ENCODE assay signal across 9 cellular contexts in genomic region chr20:64257107-64257757, GRCh38. TPM values are rescaled to one million over a fixed set of nuclear protein-coding genes. Genes with fewer than 3 reads are reported as not detected.
DNase-seq lines count a peak whose midpoint lies in the region; ATAC-seq and TF ChIP-seq lines count a peak whose summit lies in the region.
"Had no signal": no experiment of that assay in that cellular context is flagged by ENCODE, and none has a peak within 500 bp of the region (broad histone marks: within the 10 kb centered on the region; RNA-seq: fewer than 3 reads in every experiment).

No MANE protein-coding gene starts in this region.

- no peak for TF ChIP-seq POLR2A in Peyer's patch (IDR thresholded peaks at IDR 0.05)

- H3K9me3 Mint-ChIP-seq in Caco-2 (ENCODE audit: unreplicated experiment) (no peaks in the 10 kb centered on the region), endothelial cell (ENCODE audit: unreplicated experiment) (no peaks in the 10 kb centered on the region), neural crest cell (no peaks in the 10 kb centered on the region)

- peak overlapping the region; percentile 95 for H3K4me3 Mint-ChIP-seq in Caco-2 (ENCODE audit: unreplicated experiment)
- peak overlapping the region; percentile 93 for H3K4me3 Mint-ChIP-seq in endothelial cell (ENCODE audit: unreplicated experiment)
- H3K4me3 Mint-ChIP-seq in neural crest cell: peak overlapping the region; percentile 96

- peaks cover 6% of the 10 kb centered on the region; the same call in 1 of the 2 replicates for H3K4me1 ChIP-seq in Caco-2
- H3K4me1 ChIP-seq in OCI-LY1 (ENCODE audit: insufficient read depth, low read length, severe bottlenecking): peaks cover 52% of the 10 kb centered on the region
- H3K4me1 ChIP-seq in BE2C: peaks cover 4% of the 10 kb centered on the region
- H3K4me1 ChIP-seq in Peyer's patch: peaks cover 0 to 28% (median 5%) of the 10 kb centered on the region in 4 donors

- H3K4me2 ChIP-seq in OCI-LY1 (ENCODE audit: low read length): peak overlapping the region; percentile 91

- DNase-seq in Caco-2 (no peak), endothelial cell (ENCODE audit: low spot score) (no peak), neural crest cell (ENCODE audit: low read depth, low spot score) (no peak), BE2C (no peak), Peyer's patch (no peak), NK-92 (lab: John Stamatoyannopoulos, UW; ENCODE audit: unreplicated experiment) (no peak)
- DNase-seq: SHP77 had no signal

- H3K9me2 ChIP-seq in OCI-LY1 (ENCODE audit: low read depth, low read length): no peaks in the 10 kb centered on the region

- no peak overlapping the region; the same call in 1 of the 2 replicates for H3K9ac ChIP-seq in OCI-LY1 (ENCODE audit: low read length)

- intact Hi-C loops in Caco-2 (cut with micrococcal nuclease; ENCODE audit: unreplicated experiment): no loop called here

- no peaks in the 10 kb centered on the region for H4K20me1 ChIP-seq in OCI-LY1 (ENCODE audit: insufficient read depth, low read length)

- CTCF ChIA-PET in Caco-2 (lab: Charles Lee): interaction anchor here (0.6 to 1.2 kb wide), 2 partner anchors 29 to 1415 kb away, joined by 3 to 4 read pairs; no protein-coding TSS in a partner anchor

- no peak overlapping the region for H2AFZ ChIP-seq in OCI-LY1 (ENCODE audit: low read length)

- H3K27ac Mint-ChIP-seq in Caco-2 (ENCODE audit: unreplicated experiment) (peak overlapping the region; percentile 91), endothelial cell (ENCODE audit: unreplicated experiment) (peak overlapping the region; percentile 55), neural crest cell (ENCODE audit: unreplicated experiment) (no peak overlapping the region)

- no peak for ATAC-seq in HG03159 (IDR thresholded peaks at IDR 0.05; ENCODE audit: unreplicated experiment)

- POLR2A ChIA-PET in Caco-2 (lab: Charles Lee): no interaction called here

- H3K4me1 Mint-ChIP-seq in Caco-2 (ENCODE audit: low read depth, unreplicated experiment) (peaks cover 10% of the 10 kb centered on the region), endothelial cell (ENCODE audit: unreplicated experiment) (peaks cover 52% of the 10 kb centered on the region), neural crest cell (peaks cover 38% of the 10 kb centered on the region)

- peaks cover 3% of the 10 kb centered on the region for H3K36me3 ChIP-seq in Caco-2 (ENCODE audit: control insufficient read depth, insufficient read depth, low read length)
- H3K36me3 ChIP-seq in OCI-LY1 (ENCODE audit: insufficient read depth, low read length): no peaks in the 10 kb centered on the region; the same call in 1 of the 2 replicates
- H3K36me3 ChIP-seq in BE2C: no peaks in the 10 kb centered on the region
- no peaks in the 10 kb centered on the region for H3K36me3 ChIP-seq in Peyer's patch

- H3F3A ChIP-seq in OCI-LY1 (ENCODE audit: insufficient read depth, low read length): no peaks in the 10 kb centered on the region

- H3K27me3 ChIP-seq in Caco-2 (replicated peaks; ENCODE audit: control insufficient read depth, insufficient read depth, low read length): no peaks in the 10 kb centered on the region
- H3K27me3 ChIP-seq in OCI-LY1 (ENCODE audit: insufficient read depth, low read length): no peaks in the 10 kb centered on the region
- H3K27me3 ChIP-seq in BE2C: no peaks in the 10 kb centered on the region
- no peaks in the 10 kb centered on the region for H3K27me3 ChIP-seq in Peyer's patch

- no peak overlapping the region for H3K4me3 ChIP-seq in Caco-2 (ENCODE audit: low read depth, low read length)
- peak overlapping the region; percentile 82 for H3K4me3 ChIP-seq in OCI-LY1 (ENCODE audit: low read depth, low read length, poor library complexity, severe bottlenecking)
- no peak overlapping the region; the same call in 1 of the 2 replicates for H3K4me3 ChIP-seq in BE2C (ENCODE audit: low read depth, low read length)
- H3K4me3 ChIP-seq in Peyer's patch: peak overlapping the region in 1 of 4 donors; percentile 83

- H3K79me2 ChIP-seq in OCI-LY1 (ENCODE audit: insufficient read depth, low read length): peaks cover 10% of the 10 kb centered on the region; the same call in 1 of the 2 replicates

- H3K27ac ChIP-seq in OCI-LY1 (ENCODE audit: low read depth, low read length, poor library complexity, severe bottlenecking): no peak overlapping the region
- H3K27ac ChIP-seq in Peyer's patch: no peak overlapping the region

- H3K9me3 ChIP-seq in Caco-2 (no peaks in the 10 kb centered on the region), OCI-LY1 (ENCODE audit: low read length) (no peaks in the 10 kb centered on the region), BE2C (no peaks in the 10 kb centered on the region), Peyer's patch (no peaks in the 10 kb centered on the region)

- no TSS peak for BruUV-seq in Caco-2 (replicated peaks; lab: Mats Ljungman, UMichigan)

- H3K27me3 Mint-ChIP-seq in Caco-2 (ENCODE audit: insufficient read depth, unreplicated experiment): no peaks in the 10 kb centered on the region
- peaks cover 6% of the 10 kb centered on the region for H3K27me3 Mint-ChIP-seq in endothelial cell (ENCODE audit: unreplicated experiment)
- peaks cover 8% of the 10 kb centered on the region for H3K27me3 Mint-ChIP-seq in neural crest cell (ENCODE audit: low read depth)

- TF ChIP-seq CTCF in Caco-2 (IDR thresholded peaks at IDR 0.05; ENCODE audit: insufficient read depth in 1 of 2, low read depth in 1 of 2, low read length in 1 of 2, severe bottlenecking in 1 of 2, unreplicated experiment in 1 of 2) (no peak), OCI-LY1 (IDR thresholded peaks at IDR 0.05; ENCODE audit: low read length) (no peak), endothelial cell (IDR thresholded peaks at IDR 0.05; ENCODE audit: unreplicated experiment) (no peak), neural crest cell (conservative IDR thresholded peaks at IDR 0.05) (no peak), BE2C (IDR thresholded peaks at IDR 0.05; ENCODE audit: low read depth, low read length) (no peak), Peyer's patch (IDR thresholded peaks at IDR 0.05) (no peak)

- H3K36me3 Mint-ChIP-seq in Caco-2 (ENCODE audit: insufficient read depth, unreplicated experiment): peaks cover 28% of the 10 kb centered on the region
- peaks cover 5% of the 10 kb centered on the region for H3K36me3 Mint-ChIP-seq in endothelial cell (ENCODE audit: low read depth, unreplicated experiment)
- no peaks in the 10 kb centered on the region for H3K36me3 Mint-ChIP-seq in neural crest cell (ENCODE audit: low read depth)

RNA-seq across cellular contexts. Expression of gene PCMTD2, which starts 1.7 kb away (rescaled TPM):
- total RNA-seq in Caco-2 (2022) (79.5 and 101 TPM in 2 replicates), endothelial cell (ENCODE audit: unreplicated experiment) (104 TPM), neural crest cell (61.6 and 65.4 TPM in 2 replicates), Peyer's patch (10 to 100 TPM; 34.5 to 90.8 (median 46.9) TPM)
- 55.3 TPM for polyA plus RNA-seq in BE2C (2012; ENCODE audit: insufficient read depth, insufficient read length, low read depth)
